Comparison of ENCODE assay signal across 29 cellular contexts in the genomic region with DNA sequence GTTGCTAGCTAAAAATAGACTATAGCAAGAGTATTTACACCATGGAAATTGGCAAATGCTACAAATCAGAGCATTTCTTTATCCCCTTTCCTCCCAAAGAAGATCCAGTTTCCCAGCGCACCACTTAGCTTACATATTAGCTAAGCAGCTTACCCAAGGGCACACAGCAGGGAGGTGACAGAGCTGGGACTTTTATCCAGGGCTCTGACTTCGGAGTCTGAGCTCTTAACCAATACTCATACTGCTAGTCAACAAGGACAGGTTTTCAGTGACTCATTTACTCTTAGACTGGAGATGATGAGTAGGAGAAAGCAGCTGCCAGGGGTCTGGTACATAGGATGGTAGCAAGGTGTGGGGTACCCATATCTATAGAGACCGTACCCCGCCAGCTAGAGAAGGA.
"Had no signal": no experiment of that assay in that cellular context is flagged by ENCODE, and none has a peak within 500 bp of the region (broad histone marks: within the 10 kb centered on the region; RNA-seq: fewer than 3 reads in every experiment).

No MANE protein-coding gene starts in this region.

- H3K4me1 ChIP-seq: parathyroid adenoma, psoas muscle, testis, upper lobe of right lung, uterus had no signal

- H3K36me3 ChIP-seq: neural progenitor cell, ovary, right lobe of liver, suprapubic skin, transverse colon, upper lobe of right lung, uterus had no signal

- ATAC-seq: psoas muscle; stimulated activated memory B cell treated with anti-CD40 and anti-IgM and Interleukin-4, amounts not matched to agents 10 μg/mL and 1 μg/mL and 100 μg/mL, for 72 hours; stimulated activated naive CD8-positive, alpha-beta T cell treated with anti-CD3 and anti-CD28 coated beads, Interleukin-15, amount 100 ng/mL, for 72 hours; stimulated activated naive CD8-positive, alpha-beta T cell treated with anti-CD3 and anti-CD28 coated beads, Interleukin-15, Interleukin-2, amounts not matched to agents 100 U/mL and 50 U/mL, for 24 hours; upper lobe of right lung had no signal

- H3K27ac Mint-ChIP-seq: natural killer cell; nephron; neural progenitor cell; progenitor cell of endocrine pancreas; stimulated activated memory B cell treated with anti-CD40 and anti-IgM and Interleukin-4, amounts not matched to agents 10 μg/mL and 1 μg/mL and 100 μg/mL, for 72 hours; stimulated activated naive CD8-positive, alpha-beta T cell treated with anti-CD3 and anti-CD28 coated beads, Interleukin-15, amount 100 ng/mL, for 72 hours; type B pancreatic cell had no signal

- H3K4me1 Mint-ChIP-seq: natural killer cell; nephron; stimulated activated memory B cell treated with anti-CD40 and anti-IgM and Interleukin-4, amounts not matched to agents 10 μg/mL and 1 μg/mL and 100 μg/mL, for 72 hours; stimulated activated naive CD8-positive, alpha-beta T cell treated with anti-CD3 and anti-CD28 coated beads, Interleukin-15, amount 100 ng/mL, for 72 hours had no signal

- H2AFZ ChIP-seq: neural progenitor cell, parathyroid adenoma had no signal

- H3K4me3 Mint-ChIP-seq: natural killer cell; nephron; neural progenitor cell; stimulated activated memory B cell treated with anti-CD40 and anti-IgM and Interleukin-4, amounts not matched to agents 10 μg/mL and 1 μg/mL and 100 μg/mL, for 72 hours; stimulated activated naive CD8-positive, alpha-beta T cell treated with anti-CD3 and anti-CD28 coated beads, Interleukin-15, amount 100 ng/mL, for 72 hours; type B pancreatic cell had no signal

- H3K36me3 Mint-ChIP-seq: natural killer cell; stimulated activated memory B cell treated with anti-CD40 and anti-IgM and Interleukin-4, amounts not matched to agents 10 μg/mL and 1 μg/mL and 100 μg/mL, for 72 hours had no signal

- H3K27me3 ChIP-seq: neural progenitor cell, ovary, right lobe of liver, sigmoid colon, suprapubic skin, testis, tibial artery, transverse colon, upper lobe of right lung, uterus had no signal

- H3K27ac ChIP-seq: neural progenitor cell, ovary, parathyroid adenoma, psoas muscle, right lobe of liver, sigmoid colon, suprapubic skin, testis, tibial artery, transverse colon, upper lobe of right lung, uterus had no signal

- H3K4me2 ChIP-seq: neural progenitor cell had no signal

- DNase-seq: natural killer cell; occipital lobe; ovary; posterior cingulate gyrus; psoas muscle; right cardiac atrium; right lobe of liver; sigmoid colon; small intestine; stimulated activated CD4-positive, alpha-beta T cell treated with anti-CD3 and anti-CD28 coated beads, Interleukin-15, amount 100 ng/mL, for 24 hours; stimulated activated CD4-positive, alpha-beta T cell treated with anti-CD3 and anti-CD28 coated beads, Interleukin-2, amount 100 ng/mL, for 24 hours; stimulated activated CD4-positive, alpha-beta T cell treated with anti-CD3 and anti-CD28 coated beads, Interleukin-2, amount 100 ng/mL, for 48 hours; stimulated activated CD4-positive, alpha-beta T cell treated with anti-CD3 and anti-CD28 coated beads, Interleukin-4, amount 100 ng/mL, for 24 hours; stimulated activated naive CD4-positive, alpha-beta T cell; stimulated activated naive CD8-positive, alpha-beta T cell treated with anti-CD3 and anti-CD28 coated beads, Interleukin-15, amount 100 ng/mL, for 72 hours; stimulated activated naive CD8-positive, alpha-beta T cell treated with anti-CD3 and anti-CD28 coated beads, Interleukin-15, Interleukin-2, amounts not matched to agents 100 U/mL and 50 U/mL, for 24 hours; substantia nigra; testis; tibial artery; transverse colon; upper lobe of right lung; uterus had no signal

- H3K9me3 ChIP-seq: ovary, psoas muscle, right lobe of liver, sigmoid colon, suprapubic skin, testis, tibial artery, transverse colon, upper lobe of right lung, uterus had no signal

- H3K9me3 Mint-ChIP-seq: natural killer cell; nephron; neural progenitor cell; stimulated activated memory B cell treated with anti-CD40 and anti-IgM and Interleukin-4, amounts not matched to agents 10 μg/mL and 1 μg/mL and 100 μg/mL, for 72 hours; stimulated activated naive CD8-positive, alpha-beta T cell treated with anti-CD3 and anti-CD28 coated beads, Interleukin-15, amount 100 ng/mL, for 72 hours had no signal

- H3K79me2 ChIP-seq: parathyroid adenoma had no signal

- H3K4me3 ChIP-seq: neural progenitor cell, ovary, psoas muscle, right lobe of liver, sigmoid colon, suprapubic skin, testis, tibial artery, transverse colon, upper lobe of right lung, uterus had no signal
